ENCODE assay signal across 9 cellular contexts in the genomic region with DNA sequence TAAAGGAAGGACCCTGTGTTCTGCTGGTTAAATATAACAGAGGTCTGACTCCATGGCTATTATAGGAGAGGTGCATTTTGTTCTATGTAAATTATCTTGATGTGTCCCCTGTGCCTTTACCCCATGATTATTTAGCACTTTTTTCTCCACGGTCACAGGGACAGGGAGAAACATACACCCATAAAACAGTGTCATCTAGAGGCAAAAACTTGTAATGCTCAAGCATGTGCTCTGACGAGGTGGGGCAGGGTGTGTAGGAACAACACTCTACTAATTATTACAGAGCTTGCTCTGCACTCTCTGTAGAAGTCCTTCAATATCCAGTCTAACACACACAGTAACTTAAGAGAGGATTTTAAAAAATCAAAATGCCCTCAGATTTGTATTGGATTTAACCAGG.
DNase-seq lines count a peak whose midpoint lies in the region; ATAC-seq and TF ChIP-seq lines count a peak whose summit lies in the region.
"Had no signal": no experiment of that assay in that cellular context is flagged by ENCODE, and none has a peak within 500 bp of the region (broad histone marks: within the 10 kb centered on the region; RNA-seq: fewer than 3 reads in every experiment).

No MANE protein-coding gene starts in this region.

- H3K27ac ChIP-seq in 22Rv1 (peak overlapping the region; percentile 82), right cardiac atrium (ENCODE audit: low read length) (no peak overlapping the region)

- H3K27ac Mint-ChIP-seq in activated T-helper 1 cell treated with anti-CD3 and anti-CD28 coated beads, Interleukin-12 subunit alpha, Interleukin-12 subunit beta, Interleukin-2, Interleukin-4 antibody, amounts not matched to agents 30 ng/mL and 10 ng/mL and 1 ng/mL, durations not matched to agents 14 hours and 24 hours and 36 hours: no peak overlapping the region

- H3K4me1 ChIP-seq in right cardiac atrium (ENCODE audit: control insufficient read depth, insufficient read depth, low read length): no peaks in the 10 kb centered on the region

- H3K27me3 ChIP-seq in right cardiac atrium (ENCODE audit: control insufficient read depth, insufficient read depth): no peaks in the 10 kb centered on the region

- DNase-seq in right cardiac atrium (no peak), NCI-H187 (lab: John Stamatoyannopoulos, UW) (no peak), NCI-H2107 (lab: John Stamatoyannopoulos, UW) (no peak)
- no peak for DNase-seq in activated T-helper 1 cell treated with anti-CD3 and anti-CD28 coated beads, Interleukin-12 subunit alpha, Interleukin-12 subunit beta, Interleukin-2, Interleukin-4 antibody, amounts not matched to agents 30 ng/mL and 10 ng/mL and 1 ng/mL, durations not matched to agents 14 hours and 24 hours and 36 hours (ENCODE audit: low spot score)
- DNase-seq in stimulated activated CD8-positive, alpha-beta memory T cell treated with anti-CD3 and anti-CD28 coated beads, Interleukin-4, amount 100 ng/mL, for 48 hours: no peak
- DNase-seq: NCI-H2171 treated with DMSO at 0.1 percent for 48 hours had no signal

- H3K27me3 Mint-ChIP-seq in activated T-helper 1 cell treated with anti-CD3 and anti-CD28 coated beads, Interleukin-12 subunit alpha, Interleukin-12 subunit beta, Interleukin-2, Interleukin-4 antibody, amounts not matched to agents 30 ng/mL and 10 ng/mL and 1 ng/mL, durations not matched to agents 14 hours and 24 hours and 36 hours (ENCODE audit: insufficient read depth): peaks cover 11% of the 10 kb centered on the region

- H3K9me3 Mint-ChIP-seq in activated T-helper 1 cell treated with anti-CD3 and anti-CD28 coated beads, Interleukin-12 subunit alpha, Interleukin-12 subunit beta, Interleukin-2, Interleukin-4 antibody, amounts not matched to agents 30 ng/mL and 10 ng/mL and 1 ng/mL, durations not matched to agents 14 hours and 24 hours and 36 hours: no peaks in the 10 kb centered on the region

- no peaks in the 10 kb centered on the region for H3K9me3 ChIP-seq in right cardiac atrium (ENCODE audit: control insufficient read depth, low read length)

- H3K36me3 Mint-ChIP-seq in activated T-helper 1 cell treated with anti-CD3 and anti-CD28 coated beads, Interleukin-12 subunit alpha, Interleukin-12 subunit beta, Interleukin-2, Interleukin-4 antibody, amounts not matched to agents 30 ng/mL and 10 ng/mL and 1 ng/mL, durations not matched to agents 14 hours and 24 hours and 36 hours (ENCODE audit: low read depth): no peaks in the 10 kb centered on the region

- TF ChIP-seq CTCF in 22Rv1 (IDR thresholded peaks at IDR 0.05): peak; percentile 71

- intact Hi-C loops in right cardiac atrium (cut with DNase I): no loop called here
- intact Hi-C loops in activated T-helper 1 cell treated with anti-CD3 and anti-CD28 coated beads, Interleukin-12 subunit alpha, Interleukin-12 subunit beta, Interleukin-2, Interleukin-4 antibody, amounts not matched to agents 30 ng/mL and 10 ng/mL and 1 ng/mL, durations not matched to agents 14 hours and 24 hours and 36 hours (cut with micrococcal nuclease): no loop called here

- no peaks in the 10 kb centered on the region for H3K4me1 Mint-ChIP-seq in activated T-helper 1 cell treated with anti-CD3 and anti-CD28 coated beads, Interleukin-12 subunit alpha, Interleukin-12 subunit beta, Interleukin-2, Interleukin-4 antibody, amounts not matched to agents 30 ng/mL and 10 ng/mL and 1 ng/mL, durations not matched to agents 14 hours and 24 hours and 36 hours (ENCODE audit: low read depth)

- 69% methylated on average over 2 of the region's 2 CpGs for WGBS in right cardiac atrium

- H3K4me3 ChIP-seq in right cardiac atrium (ENCODE audit: low read length): no peak overlapping the region

- H3K4me3 Mint-ChIP-seq in activated T-helper 1 cell treated with anti-CD3 and anti-CD28 coated beads, Interleukin-12 subunit alpha, Interleukin-12 subunit beta, Interleukin-2, Interleukin-4 antibody, amounts not matched to agents 30 ng/mL and 10 ng/mL and 1 ng/mL, durations not matched to agents 14 hours and 24 hours and 36 hours: no peak overlapping the region

- ATAC-seq in GM19328 (IDR thresholded peaks at IDR 0.05; ENCODE audit: unreplicated experiment): peak; percentile 51
- peak; percentile 70 for ATAC-seq in SK-N-SH treated with all-trans-retinoic acid at 6 μM for 48 hours
- peak; percentile 60 to 79 for ATAC-seq in right cardiac atrium

TF ChIP-seq in SK-N-SH treated with all-trans-retinoic acid at 6 μM for 48 hours, 23 proteins besides CTCF, POLR2A, EP300 and RAD21:
- TF ChIP-seq SNAI2 (CRISPR knock-in tag; IDR thresholded peaks at IDR 0.05): no peak
- no peak for TF ChIP-seq ISL1 (CRISPR knock-in tag; IDR thresholded peaks at IDR 0.05)
- TF ChIP-seq OSR1 (CRISPR knock-in tag; IDR thresholded peaks at IDR 0.05): no peak
- TF ChIP-seq ZNF70 (CRISPR knock-in tag; IDR thresholded peaks at IDR 0.05): no peak
- TF ChIP-seq TOX (CRISPR knock-in tag; IDR thresholded peaks at IDR 0.05; ENCODE audit: borderline replicate concordance): no peak
- no peak for TF ChIP-seq GLIS3 (CRISPR knock-in tag; IDR thresholded peaks at IDR 0.05)
- TF ChIP-seq, protein P1, sequence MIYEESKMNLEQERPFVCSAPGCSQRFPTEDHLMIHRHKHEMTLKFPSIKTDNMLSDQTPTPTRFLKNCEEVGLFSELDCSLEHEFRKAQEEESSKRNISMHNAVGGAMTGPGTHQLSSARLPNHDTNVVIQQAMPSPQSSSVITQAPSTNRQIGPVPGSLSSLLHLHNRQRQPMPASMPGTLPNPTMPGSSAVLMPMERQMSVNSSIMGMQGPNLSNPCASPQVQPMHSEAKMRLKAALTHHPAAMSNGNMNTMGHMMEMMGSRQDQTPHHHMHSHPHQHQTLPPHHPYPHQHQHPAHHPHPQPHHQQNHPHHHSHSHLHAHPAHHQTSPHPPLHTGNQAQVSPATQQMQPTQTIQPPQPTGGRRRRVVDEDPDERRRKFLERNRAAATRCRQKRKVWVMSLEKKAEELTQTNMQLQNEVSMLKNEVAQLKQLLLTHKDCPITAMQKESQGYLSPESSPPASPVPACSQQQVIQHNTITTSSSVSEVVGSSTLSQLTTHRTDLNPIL (CRISPR knock-in tag; IDR thresholded peaks at IDR 0.05; ENCODE audit: low read depth): no peak
- TF ChIP-seq ZC3H10 (CRISPR knock-in tag; IDR thresholded peaks at IDR 0.05): no peak
- TF ChIP-seq TCF4 (CRISPR knock-in tag; IDR thresholded peaks at IDR 0.05; ENCODE audit: borderline replicate concordance): no peak
- TF ChIP-seq ZNF8 (CRISPR knock-in tag; IDR thresholded peaks at IDR 0.05): no peak
